In genomic region chr11:65586676-65587075, GRCh38 we compare ENCODE assay signal across 8 cellular contexts. TPM values are rescaled to one million over a fixed set of nuclear protein-coding genes. Genes with fewer than 3 reads are reported as not detected.
DNase-seq lines count a peak whose midpoint lies in the region; TF ChIP-seq lines count a peak whose summit lies in the region.

No MANE protein-coding gene starts in this region.

- H3K14ac ChIP-seq in neuronal stem cell (ENCODE audit: low read length), result no peak overlapping the region

- H3K79me1 ChIP-seq in neuronal stem cell (ENCODE audit: low read depth, low read length), result no peaks in the 10 kb centered on the region

- H2BK5ac ChIP-seq in neuronal stem cell (ENCODE audit: low read length), result no peak overlapping the region

- H3K4ac ChIP-seq in neuronal stem cell (ENCODE audit: low read length), result no peak overlapping the region

- no peak for TF ChIP-seq POLR2A in esophagus squamous epithelium (IDR thresholded peaks at IDR 0.05)

- DNase-seq in DMS 273 treated with DMSO at 0.1 percent for 48 hours (lab: John Stamatoyannopoulos, UW) (peak; percentile 76), RPMI7951 (ENCODE audit: low read depth) (peak; percentile 64), esophagus squamous epithelium (lab: John Stamatoyannopoulos, UW) (no peak), neuronal stem cell (ENCODE audit: low spot score) (peak; percentile 78), NCI-H1694 treated with DMSO at 0.1 percent for 48 hours (lab: John Stamatoyannopoulos, UW) (no peak), HuH-7 (ENCODE audit: low spot score) (no peak), NCI-H1417 treated with DMSO at 0.1 percent for 48 hours (lab: John Stamatoyannopoulos, UW) (no peak), NOMO-1 (lab: John Stamatoyannopoulos, UW; ENCODE audit: unreplicated experiment in 2 of 2) (no peak)

- 83% methylated on average over 1 of the region's 2 CpGs; no CpG with 5 or more reads in 1 of the 2 donors for WGBS in esophagus squamous epithelium, 2 donors
- no CpG with 5 or more reads among the region's 2 CpGs for WGBS in neuronal stem cell (ENCODE audit: extremely low coverage in 2 of 2, insufficient read length in 2 of 2, insufficient replicate concordance in 1 of 2), 2 donors

- no peak overlapping the region for H4K8ac ChIP-seq in neuronal stem cell (ENCODE audit: low read depth, low read length)

- H3K27ac ChIP-seq in esophagus squamous epithelium (peak overlapping the region; percentile 37 to 87 (median 74)), neuronal stem cell (replicated peaks; ENCODE audit: low read length) (peak overlapping the region; percentile 81)

- H4K91ac ChIP-seq in neuronal stem cell (ENCODE audit: low read depth, low read length, poor library complexity), result no peak overlapping the region

- intact Hi-C loops in esophagus squamous epithelium (cut with DNase I), result no loop called here

- H3K4me1 ChIP-seq in esophagus squamous epithelium (peaks cover 32 to 72% (median 33%) of the 10 kb centered on the region in 3 donors), neuronal stem cell (ENCODE audit: control insufficient read depth in 2 of 2, insufficient read depth in 1 of 2, low read depth in 1 of 2, low read length in 2 of 2) (peaks cover 30 to 52% of the 10 kb centered on the region in 2 donors)

- H2BK120ac ChIP-seq in neuronal stem cell (ENCODE audit: low read depth, low read length), result no peak overlapping the region

- H3K4me2 ChIP-seq in neuronal stem cell (ENCODE audit: insufficient read depth, low read length, poor library complexity, severe bottlenecking), result peak overlapping the region; percentile 26

- H3K9ac ChIP-seq in neuronal stem cell (ENCODE audit: low read depth, low read length, poor library complexity), result no peak overlapping the region

- no peaks in the 10 kb centered on the region for H3K27me3 ChIP-seq in esophagus squamous epithelium
- peaks cover 0 to 33% (median 0%) of the 10 kb centered on the region in 3 experiments for H3K27me3 ChIP-seq in neuronal stem cell (ENCODE audit: control insufficient read depth in 3 of 3, insufficient read depth in 3 of 3, low read depth in 1 of 3, low read length in 3 of 3)

- H3K18ac ChIP-seq in neuronal stem cell (ENCODE audit: low read length), result peak overlapping the region; percentile 73

- H3K36me3 ChIP-seq in esophagus squamous epithelium (peaks cover 10 to 78% (median 15%) of the 10 kb centered on the region in 3 donors), neuronal stem cell (replicated peaks in 1 of 2; ENCODE audit: control insufficient read depth in 2 of 2, insufficient read depth in 2 of 2, low read length in 2 of 2) (no peaks in the 10 kb centered on the region)

- TF ChIP-seq CTCF in esophagus squamous epithelium (IDR thresholded peaks at IDR 0.05), result no peak

- H3K4me3 ChIP-seq in esophagus squamous epithelium (peak overlapping the region in 1 of 4 donors; percentile 32), neuronal stem cell (ENCODE audit: low read length in 2 of 2) (no peak overlapping the region)

- no peak overlapping the region for H2BK12ac ChIP-seq in neuronal stem cell (ENCODE audit: low read length)

- no peak overlapping the region for H3K23ac ChIP-seq in neuronal stem cell (ENCODE audit: low read depth, low read length, poor library complexity)

- peak overlapping the region; percentile 56 for H2AK5ac ChIP-seq in neuronal stem cell (ENCODE audit: low read depth, low read length)

- H3K9me3 ChIP-seq in esophagus squamous epithelium (no peaks in the 10 kb centered on the region), neuronal stem cell (replicated peaks in 1 of 2; ENCODE audit: control insufficient read depth in 2 of 2, insufficient read depth in 1 of 2, low read depth in 1 of 2, low read length in 2 of 2) (no peaks in the 10 kb centered on the region)

- H2AFZ ChIP-seq in neuronal stem cell (ENCODE audit: low read length), result peak overlapping the region; percentile 52

- no peak overlapping the region for H2BK15ac ChIP-seq in neuronal stem cell (ENCODE audit: low read length)

RNA-seq across cellular contexts. Expression of gene KCNK7, which starts 8.9 kb away (rescaled TPM):
- not detected in 2 replicates for total RNA-seq in RPMI7951 (2014; rRNA removed; shearing (Covaris generic))
- 10 to 100 TPM in 3 of 4 donors, 1 to 10 TPM in 1; 5.5 to 22.5 (median 15.2) TPM for total RNA-seq in esophagus squamous epithelium
- 0.06 TPM for polyA plus RNA-seq in neuronal stem cell (2013, experiment 1 of 2)
- 0.08 TPM for polyA plus RNA-seq in neuronal stem cell (2013, experiment 2 of 2)

RNA-seq across cellular contexts. Expression of gene EHBP1L1, which starts 10.8 kb away (rescaled TPM):
- total RNA-seq in RPMI7951 (2014; rRNA removed; shearing (Covaris generic)), result 22.8 and 47.8 TPM in 2 replicates
- 100 to 1,000 TPM in 1 of 4 donors, 10 to 100 TPM in 3; 46.5 to 101 (median 87.4) TPM for total RNA-seq in esophagus squamous epithelium
- polyA plus RNA-seq in neuronal stem cell (2013, experiment 1 of 2), result 7.3 TPM
- 6.4 TPM for polyA plus RNA-seq in neuronal stem cell (2013, experiment 2 of 2)

RNA-seq across cellular contexts. Expression of gene FAM89B, which starts 14.3 kb away (rescaled TPM):
- total RNA-seq in RPMI7951 (2014; rRNA removed; shearing (Covaris generic)), result 36.9 and 43.1 TPM in 2 replicates
- 10 to 100 TPM; 12.0 to 44.1 (median 23.9) TPM for total RNA-seq in esophagus squamous epithelium
- polyA plus RNA-seq in neuronal stem cell (2013, experiment 1 of 2), result 50.9 TPM
- polyA plus RNA-seq in neuronal stem cell (2013, experiment 2 of 2), result 50.0 TPM

RNA-seq across cellular contexts. Expression of gene ZNRD2, which starts 16.4 kb away (rescaled TPM):
- 87.7 and 98.0 TPM in 2 replicates for total RNA-seq in RPMI7951 (2014; rRNA removed; shearing (Covaris generic))
- 10 to 100 TPM; 33.2 to 48.0 (median 40.0) TPM for total RNA-seq in esophagus squamous epithelium
- 53.3 TPM for polyA plus RNA-seq in neuronal stem cell (2013, experiment 1 of 2)
- 50.3 TPM for polyA plus RNA-seq in neuronal stem cell (2013, experiment 2 of 2)

RNA-seq across cellular contexts. Expression of gene MAP3K11, which starts 27.3 kb away (rescaled TPM):
- total RNA-seq in RPMI7951 (2014; rRNA removed; shearing (Covaris generic)), result 11.8 and 24.2 TPM in 2 replicates
- 10 to 100 TPM; 27.5 to 33.0 (median 30.4) TPM for total RNA-seq in esophagus squamous epithelium
- polyA plus RNA-seq in neuronal stem cell (2013, experiment 1 of 2), result 34.0 TPM
- 32.6 TPM for polyA plus RNA-seq in neuronal stem cell (2013, experiment 2 of 2)

Comparison
In these comparisons a context has a peak if more than half of its experiments do, and no peak if none do; other contexts are left out.
1. DNase-seq: peak in DMS 273 treated with DMSO at 0.1 percent for 48 hours (single experiment), RPMI7951 (single experiment) and neuronal stem cell (single experiment); none in esophagus squamous epithelium (single experiment), NCI-H1694 treated with DMSO at 0.1 percent for 48 hours (single experiment), HuH-7 (single experiment), NCI-H1417 treated with DMSO at 0.1 percent for 48 hours (single experiment) and NOMO-1 (0 of 2).